Comparison of ENCODE assay signal across 13 cellular contexts in genomic region chr1:237492359-237492758, GRCh38.
DNase-seq lines count a peak whose midpoint lies in the region; ATAC-seq and TF ChIP-seq lines count a peak whose summit lies in the region.
"Had no signal": no experiment of that assay in that cellular context is flagged by ENCODE, and none has a peak within 500 bp of the region (broad histone marks: within the 10 kb centered on the region; RNA-seq: fewer than 3 reads in every experiment).

No MANE protein-coding gene starts in this region.

- peak; percentile 74 for ATAC-seq in GM19351 (IDR thresholded peaks at IDR 0.05; ENCODE audit: unreplicated experiment)
- ATAC-seq in GM18858 (IDR thresholded peaks at IDR 0.05; ENCODE audit: unreplicated experiment): no peak
- ATAC-seq in left lobe of liver: no peak
- ATAC-seq: foreskin keratinocyte, HCT116, natural killer cell had no signal

- H3K27me3 ChIP-seq in GM06990 (replicated peaks; ENCODE audit: control insufficient read depth, insufficient read depth, low read length): no peaks in the 10 kb centered on the region
- H3K27me3 ChIP-seq: foreskin keratinocyte, sigmoid colon had no signal

- TF ChIP-seq CTCF in GM06990 (IDR thresholded peaks at IDR 0.05; ENCODE audit: insufficient read depth, low read length, poor library complexity, severe bottlenecking): peak; percentile 12

- no peaks in the 10 kb centered on the region for H3K36me3 ChIP-seq in GM06990 (ENCODE audit: control insufficient read depth, insufficient read depth, low read length)

- no peak overlapping the region for H3K4me3 ChIP-seq in GM06990 (replicated peaks; ENCODE audit: low read depth, low read length)
- H3K4me3 ChIP-seq: sigmoid colon had no signal

- DNase-seq in GM06990 (ENCODE audit: extremely low read depth, insufficient read length) (no peak), HuH-7 (ENCODE audit: low spot score) (peak; percentile 5), cerebellar cortex (ENCODE audit: low spot score) (peak; percentile 16), SW480 (ENCODE audit: low spot score) (no peak), anterior cingulate cortex (lab: John Stamatoyannopoulos, UW) (no peak), left lobe of liver (ENCODE audit: low spot score) (no peak)
- DNase-seq: foreskin keratinocyte, kidney glomerular epithelial cell, natural killer cell, sigmoid colon had no signal

Comparison
In these comparisons a context has a peak if more than half of its experiments do, and no peak if none do; other contexts are left out.
1. DNase-seq: peak in HuH-7 (single experiment) and cerebellar cortex (single experiment); none in GM06990 (single experiment), SW480 (single experiment), anterior cingulate cortex (0 of 58) and left lobe of liver (single experiment).